Comparison of ENCODE assay signal across 8 cellular contexts in genomic region chr5:169805527-169805934, GRCh38.
A peak's percentile ranks its signal among the peaks of the same experiment; 100 is the strongest.
DNase-seq lines count a peak whose midpoint lies in the region; ATAC-seq and TF ChIP-seq lines count a peak whose summit lies in the region.

No MANE protein-coding gene starts in this region.

- peaks cover 40% of the 10 kb centered on the region for H3K4me1 Mint-ChIP-seq in CD8-positive, alpha-beta T cell (ENCODE audit: low read depth)
- H3K4me1 Mint-ChIP-seq in activated naive CD8-positive, alpha-beta T cell treated with anti-CD3 and anti-CD28 coated beads, Interleukin-2, amount 50 U/mL, for 24 hours, result peaks cover 44% of the 10 kb centered on the region

- H3K9me3 Mint-ChIP-seq in CD8-positive, alpha-beta T cell, result no peaks in the 10 kb centered on the region
- no peaks in the 10 kb centered on the region for H3K9me3 Mint-ChIP-seq in activated naive CD8-positive, alpha-beta T cell treated with anti-CD3 and anti-CD28 coated beads, Interleukin-2, amount 50 U/mL, for 24 hours

- peak; percentile 80 for ATAC-seq in CD8-positive, alpha-beta T cell
- ATAC-seq in GM19463 (IDR thresholded peaks at IDR 0.05; ENCODE audit: unreplicated experiment) (peak; percentile 89), HG03469 (IDR thresholded peaks at IDR 0.05; ENCODE audit: unreplicated experiment) (peak; percentile 93), sciatic nerve (no peak)
- peak; percentile 93 for ATAC-seq in activated naive CD8-positive, alpha-beta T cell treated with anti-CD3 and anti-CD28 coated beads, Interleukin-2, amount 50 U/mL, for 24 hours

- intact Hi-C loops in CD8-positive, alpha-beta T cell (cut with DNase I, micrococcal nuclease), result no loop called here
- intact Hi-C loops in sciatic nerve (cut with DNase I), result loop anchor here (5.0 kb wide), 1 partner anchor 1718 kb away; no protein-coding TSS in a partner anchor

- H3K27ac ChIP-seq in CD8-positive, alpha-beta T cell (ENCODE audit: low read depth, low read length), result no peak overlapping the region

- peak overlapping the region; percentile 74 for H3K27ac Mint-ChIP-seq in CD8-positive, alpha-beta T cell
- peak overlapping the region; percentile 92 for H3K27ac Mint-ChIP-seq in activated naive CD8-positive, alpha-beta T cell treated with anti-CD3 and anti-CD28 coated beads, Interleukin-2, amount 50 U/mL, for 24 hours

- peaks cover 13% of the 10 kb centered on the region for H3K36me3 ChIP-seq in CD8-positive, alpha-beta T cell (ENCODE audit: insufficient read depth, low read length)

- POLR2A ChIA-PET in CD8-positive, alpha-beta T cell (lab: Charles Lee), result no interaction called here

- H3K9me3 ChIP-seq in CD8-positive, alpha-beta T cell (ENCODE audit: low read length), result no peaks in the 10 kb centered on the region

- CTCF ChIA-PET in CD8-positive, alpha-beta T cell (lab: Charles Lee), result no interaction called here

- H3K36me3 Mint-ChIP-seq in CD8-positive, alpha-beta T cell, result peaks cover 77% of the 10 kb centered on the region
- H3K36me3 Mint-ChIP-seq in activated naive CD8-positive, alpha-beta T cell treated with anti-CD3 and anti-CD28 coated beads, Interleukin-2, amount 50 U/mL, for 24 hours (ENCODE audit: low read depth), result peaks cover 48% of the 10 kb centered on the region

- peak in 3 of 7 experiments; percentile 5 to 31 (median 12) for DNase-seq in CD8-positive, alpha-beta T cell
- peak; percentile 53 for DNase-seq in activated naive CD8-positive, alpha-beta T cell treated with anti-CD3 and anti-CD28 coated beads, Interleukin-2, amount 50 U/mL, for 24 hours
- peak; percentile 55 to 66 for DNase-seq in stimulated activated CD8-positive, alpha-beta memory T cell treated with anti-CD3 and anti-CD28 coated beads, Interleukin-15, amount 100 ng/mL, for 48 hours (ENCODE audit: low read depth in 2 of 2)
- DNase-seq in SKM-1 treated with dmso at 0.1 percent for 144 hours (lab: John Stamatoyannopoulos, UW; ENCODE audit: unreplicated experiment), result no peak
- no peak for DNase-seq in ecto neural progenitor cell (ENCODE audit: low spot score)
- no peak for DNase-seq in sciatic nerve (ENCODE audit: low spot score)

- H3K4me1 ChIP-seq in CD8-positive, alpha-beta T cell (ENCODE audit: insufficient read depth, low read length), result peaks cover 7% of the 10 kb centered on the region

- TF ChIP-seq CTCF in CD8-positive, alpha-beta T cell (IDR thresholded peaks at IDR 0.05), result no peak

- H3K4me3 Mint-ChIP-seq in CD8-positive, alpha-beta T cell, result no peak overlapping the region
- H3K4me3 Mint-ChIP-seq in activated naive CD8-positive, alpha-beta T cell treated with anti-CD3 and anti-CD28 coated beads, Interleukin-2, amount 50 U/mL, for 24 hours, result peak overlapping the region; percentile 48

- no peak overlapping the region for H3K4me3 ChIP-seq in CD8-positive, alpha-beta T cell (ENCODE audit: low read depth, low read length)

- no peaks in the 10 kb centered on the region for H3K27me3 Mint-ChIP-seq in CD8-positive, alpha-beta T cell (ENCODE audit: low read depth)
- H3K27me3 Mint-ChIP-seq in activated naive CD8-positive, alpha-beta T cell treated with anti-CD3 and anti-CD28 coated beads, Interleukin-2, amount 50 U/mL, for 24 hours, result no peaks in the 10 kb centered on the region

- no peaks in the 10 kb centered on the region for H3K27me3 ChIP-seq in CD8-positive, alpha-beta T cell (ENCODE audit: insufficient read depth, low read length)

Comparison
In these comparisons a context has a peak if more than half of its experiments do, and no peak if none do; other contexts are left out.
1. DNase-seq: peak in activated naive CD8-positive, alpha-beta T cell treated with anti-CD3 and anti-CD28 coated beads, Interleukin-2, amount 50 U/mL, for 24 hours (single experiment) and stimulated activated CD8-positive, alpha-beta memory T cell treated with anti-CD3 and anti-CD28 coated beads, Interleukin-15, amount 100 ng/mL, for 48 hours (2 of 2); none in SKM-1 treated with dmso at 0.1 percent for 144 hours (single experiment), ecto neural progenitor cell (single experiment) and sciatic nerve (single experiment).